21 cellular contexts compared by ENCODE assay signal in genomic region chr17:61073799-61074513, GRCh38.
"Had no signal": no experiment of that assay in that cellular context is flagged by ENCODE, and none has a peak within 500 bp of the region (broad histone marks: within the 10 kb centered on the region; RNA-seq: fewer than 3 reads in every experiment).

No MANE protein-coding gene starts in this region.

- H3K4me2 ChIP-seq: neural progenitor cell had no signal

- H3K4me3 ChIP-seq: cardiac muscle cell, neural progenitor cell, prostate gland, right atrium auricular region, tibial artery had no signal

- H3K9ac ChIP-seq: neural progenitor cell had no signal

- H3K4me3 Mint-ChIP-seq: activated CD4-positive, alpha-beta memory T cell treated with anti-CD3 and anti-CD28 coated beads, Interleukin-2, amount 10 ng/mL, durations not matched to agents 7 days and 5 days; activated CD4-positive, alpha-beta T cell treated with anti-CD3 and anti-CD28 coated beads for 36 hours; activated CD8-positive, alpha-beta memory T cell treated with anti-CD3 and anti-CD28 coated beads, Interleukin-2, amount 10 ng/mL, durations not matched to agents 7 days and 5 days; immature natural killer cell; memory B cell; naive thymus-derived CD4-positive, alpha-beta T cell; neural progenitor cell; WTC11 had no signal

- DNase-seq: activated CD4-positive, alpha-beta memory T cell treated with anti-CD3 and anti-CD28 coated beads, Interleukin-2, amount 10 ng/mL, durations not matched to agents 7 days and 5 days; activated CD4-positive, alpha-beta T cell treated with anti-CD3 and anti-CD28 coated beads for 36 hours; activated CD8-positive, alpha-beta memory T cell treated with anti-CD3 and anti-CD28 coated beads, Interleukin-2, amount 10 ng/mL, durations not matched to agents 7 days and 5 days; activated gamma-delta T cell; amniotic stem cell; dermis blood vessel endothelial cell; effector memory CD4-positive, alpha-beta T cell; immature natural killer cell; left ventricle myocardium superior; naive thymus-derived CD4-positive, alpha-beta T cell; stimulated activated CD4-positive, alpha-beta T cell treated with anti-CD3 and anti-CD28 coated beads, Interleukin-2, amount 100 ng/mL, for 24 hours; stimulated activated naive CD8-positive, alpha-beta T cell treated with anti-CD3 and anti-CD28 coated beads, Interleukin-15, Interleukin-2, amounts not matched to agents 100 U/mL and 50 U/mL, for 24 hours; substantia nigra; tibial artery had no signal

- H2AFZ ChIP-seq: neural progenitor cell had no signal

- H3K9me3 Mint-ChIP-seq: activated CD4-positive, alpha-beta memory T cell treated with anti-CD3 and anti-CD28 coated beads, Interleukin-2, amount 10 ng/mL, durations not matched to agents 7 days and 5 days; activated naive CD4-positive, alpha-beta T cell treated with anti-CD3 and anti-CD28 coated beads, Interleukin-2, amount 50 U/mL, for 72 hours; immature natural killer cell; memory B cell; neural progenitor cell; WTC11 had no signal

- H3K27me3 ChIP-seq: cardiac muscle cell, neural progenitor cell, right atrium auricular region, tibial artery had no signal

- H3K4me1 ChIP-seq: neural progenitor cell, prostate gland, right atrium auricular region had no signal

- H3K27ac Mint-ChIP-seq: activated CD4-positive, alpha-beta memory T cell treated with anti-CD3 and anti-CD28 coated beads, Interleukin-2, amount 10 ng/mL, durations not matched to agents 7 days and 5 days; activated CD4-positive, alpha-beta T cell treated with anti-CD3 and anti-CD28 coated beads for 36 hours; activated CD8-positive, alpha-beta memory T cell treated with anti-CD3 and anti-CD28 coated beads, Interleukin-2, amount 10 ng/mL, durations not matched to agents 7 days and 5 days; activated naive CD4-positive, alpha-beta T cell treated with anti-CD3 and anti-CD28 coated beads, Interleukin-2, amount 50 U/mL, for 72 hours; immature natural killer cell; memory B cell; neural progenitor cell; WTC11 had no signal

- H3K27ac ChIP-seq: cardiac muscle cell, neural progenitor cell, prostate gland, right atrium auricular region, tibial artery had no signal

- ATAC-seq: activated CD4-positive, alpha-beta T cell treated with anti-CD3 and anti-CD28 coated beads for 36 hours; activated CD8-positive, alpha-beta memory T cell treated with anti-CD3 and anti-CD28 coated beads, Interleukin-2, amount 10 ng/mL, durations not matched to agents 7 days and 5 days; activated naive CD4-positive, alpha-beta T cell treated with anti-CD3 and anti-CD28 coated beads, Interleukin-2, amount 50 U/mL, for 72 hours; left ventricle myocardium superior; naive thymus-derived CD4-positive, alpha-beta T cell; stimulated activated naive CD8-positive, alpha-beta T cell treated with anti-CD3 and anti-CD28 coated beads, Interleukin-15, Interleukin-2, amounts not matched to agents 100 U/mL and 50 U/mL, for 24 hours; WTC11 had no signal

- H3K27me3 Mint-ChIP-seq: activated CD4-positive, alpha-beta memory T cell treated with anti-CD3 and anti-CD28 coated beads, Interleukin-2, amount 10 ng/mL, durations not matched to agents 7 days and 5 days; activated CD4-positive, alpha-beta T cell treated with anti-CD3 and anti-CD28 coated beads for 36 hours; activated CD8-positive, alpha-beta memory T cell treated with anti-CD3 and anti-CD28 coated beads, Interleukin-2, amount 10 ng/mL, durations not matched to agents 7 days and 5 days; memory B cell; naive thymus-derived CD4-positive, alpha-beta T cell had no signal

- H3K36me3 Mint-ChIP-seq: activated naive CD4-positive, alpha-beta T cell treated with anti-CD3 and anti-CD28 coated beads, Interleukin-2, amount 50 U/mL, for 72 hours; neural progenitor cell; WTC11 had no signal

- H3K9me3 ChIP-seq: prostate gland, right atrium auricular region, tibial artery had no signal

- H3K36me3 ChIP-seq: cardiac muscle cell, neural progenitor cell, prostate gland, right atrium auricular region had no signal

- H3K4me1 Mint-ChIP-seq: immature natural killer cell; memory B cell; naive thymus-derived CD4-positive, alpha-beta T cell; neural progenitor cell had no signal
